ENCODE assay signal across 21 cellular contexts in the genomic region with DNA sequence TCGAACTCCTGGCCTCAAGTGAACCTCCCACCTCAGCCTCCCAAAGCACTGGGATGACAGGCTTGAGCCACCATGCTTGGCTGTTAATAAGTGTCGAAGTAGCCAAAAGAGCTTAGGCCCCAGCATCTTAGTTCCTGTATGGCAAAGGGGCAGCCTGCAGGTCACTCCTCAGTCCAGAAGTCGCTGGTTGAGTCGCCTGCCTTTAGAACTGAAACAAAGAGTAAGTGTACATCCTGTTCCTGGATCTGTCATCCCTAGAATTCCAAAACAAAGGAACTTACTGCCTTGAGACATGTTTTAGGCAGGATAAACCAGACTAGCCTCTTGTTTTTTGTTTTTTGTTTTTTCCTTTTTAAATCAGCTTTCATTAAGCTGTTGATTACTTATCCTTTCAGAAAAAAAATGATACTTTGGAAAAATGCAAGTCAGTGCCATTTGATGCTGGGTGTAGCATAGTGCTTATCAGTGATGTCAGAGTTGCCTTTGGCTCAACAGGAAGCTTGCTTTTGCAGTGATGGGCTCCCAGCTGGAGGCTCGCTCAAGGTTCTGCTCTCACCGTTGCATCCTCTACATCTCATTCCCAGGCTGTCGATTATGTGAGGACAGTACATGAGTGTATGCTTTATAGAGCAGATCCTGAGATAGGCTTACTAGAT. TPM values are rescaled to one million over a fixed set of nuclear protein-coding genes. Genes with fewer than 3 reads are reported as not detected.
DNase-seq lines count a peak whose midpoint lies in the region; ATAC-seq, FAIRE-seq and TF ChIP-seq lines count a peak whose summit lies in the region.
"Had no signal": no experiment of that assay in that cellular context is flagged by ENCODE, and none has a peak within 500 bp of the region (broad histone marks: within the 10 kb centered on the region; RNA-seq: fewer than 3 reads in every experiment).

No MANE protein-coding gene starts in this region.

- TF ChIP-seq POLR2A in HepG2 (IDR thresholded peaks at IDR 0.05; ENCODE audit: insufficient read depth in 1 of 2, low read depth in 2 of 2, low read length in 2 of 2) (no peak), right lobe of liver (IDR thresholded peaks at IDR 0.05) (no peak)

- H3K27ac ChIP-seq in liver (ENCODE audit: low read depth in 1 of 2, low read length in 2 of 2), result no peak overlapping the region
- H3K27ac ChIP-seq in HepG2 (ENCODE audit: extremely low read length, insufficient read depth, low read length), result no peak overlapping the region
- peak overlapping the region in 1 of 3 donors; percentile 24 for H3K27ac ChIP-seq in right lobe of liver
- H3K27ac ChIP-seq: A549, KMS-11 had no signal

- H3K4me1 ChIP-seq in liver (ENCODE audit: control insufficient read depth in 4 of 4, insufficient read depth in 4 of 4, low read length in 3 of 4) (no peaks in the 10 kb centered on the region), HepG2 (ENCODE audit: insufficient read depth, low read length) (no peaks in the 10 kb centered on the region), right lobe of liver (no peaks in the 10 kb centered on the region)
- H3K4me1 ChIP-seq: A549 had no signal

- peak overlapping the region; percentile 97 for H3K27ac Mint-ChIP-seq in endothelial cell (ENCODE audit: unreplicated experiment)
- H3K27ac Mint-ChIP-seq: GM23338 had no signal

- FAIRE-seq in HepG2 (lab: Jason Lieb, UNC), result no peak
- FAIRE-seq: A549, G401.6 had no signal

- no peaks in the 10 kb centered on the region for H4K20me1 ChIP-seq in HepG2 (ENCODE audit: insufficient read depth, low read length)

- TF ChIP-seq CTCF in liver (IDR thresholded peaks at IDR 0.05; ENCODE audit: low read depth, low read length, missing input control) (no peak), HepG2 (CRISPR knock-in tag; IDR thresholded peaks at IDR 0.05) (no peak), endothelial cell (IDR thresholded peaks at IDR 0.05; ENCODE audit: unreplicated experiment) (no peak), right lobe of liver (IDR thresholded peaks at IDR 0.05) (no peak)

- no peak for ATAC-seq in HepG2
- ATAC-seq in right lobe of liver, result peak; percentile 50 to 85 (median 78)
- ATAC-seq in HG02798 (IDR thresholded peaks at IDR 0.05; ENCODE audit: poor library complexity, unreplicated experiment), result no peak
- ATAC-seq: A549, GM23338, HCT116, Panc1 had no signal

- CTCF ChIA-PET in HepG2 (lab: Yijun Ruan, JAX; ENCODE audit: low intra/inter-chr PET ratio, low total read pairs), result no interaction called here

- in situ Hi-C loops in HepG2 (cut with HindIII; ENCODE audit: extremely low pct_ligation_motif_present, low pct_unique_long_range_greater_than_20kb), result no loop called here

- H3K4me3 ChIP-seq in liver (ENCODE audit: low read depth in 1 of 3, low read length in 3 of 3) (no peak overlapping the region), HepG2 (replicated peaks in 1 of 3; ENCODE audit: insufficient read depth in 1 of 3, low read depth in 2 of 3, low read length in 3 of 3) (no peak overlapping the region), right lobe of liver (no peak overlapping the region)
- H3K4me3 ChIP-seq: A549, GM23338 had no signal

- no peaks in the 10 kb centered on the region for H3K9me3 Mint-ChIP-seq in endothelial cell (ENCODE audit: unreplicated experiment)
- H3K9me3 Mint-ChIP-seq: GM23338 had no signal

- H3K36me3 ChIP-seq in liver (ENCODE audit: control insufficient read depth in 4 of 4, insufficient read depth in 3 of 4, low read depth in 1 of 4, low read length in 3 of 4) (peaks cover 0 to 62% (median 43%) of the 10 kb centered on the region in 4 donors), HepG2 (replicated peaks in 1 of 2; ENCODE audit: control insufficient read depth in 1 of 2, insufficient read depth in 2 of 2, low read length in 2 of 2) (peaks cover 47 to 89% of the 10 kb centered on the region in 2 experiments), right lobe of liver (peaks cover 0 to 55% (median 29%) of the 10 kb centered on the region in 4 donors)

- H3K36me3 Mint-ChIP-seq in endothelial cell (ENCODE audit: low read depth, unreplicated experiment), result peaks cover 45% of the 10 kb centered on the region

- peaks cover 30% of the 10 kb centered on the region for H3K4me1 Mint-ChIP-seq in endothelial cell (ENCODE audit: unreplicated experiment)
- H3K4me1 Mint-ChIP-seq: GM23338 had no signal

- H3K27me3 ChIP-seq in liver (ENCODE audit: control insufficient read depth in 4 of 4, insufficient read depth in 4 of 4, low read length in 3 of 4) (no peaks in the 10 kb centered on the region), HepG2 (ENCODE audit: control insufficient read depth in 1 of 2, insufficient read depth in 2 of 2, low read length in 2 of 2) (no peaks in the 10 kb centered on the region), right lobe of liver (no peaks in the 10 kb centered on the region)

- H3K4me2 ChIP-seq in HepG2 (ENCODE audit: low read depth, low read length), result no peak overlapping the region
- H3K4me2 ChIP-seq: A549, GM23338 had no signal

- DNase-seq in HepG2 (ENCODE audit: low spot score), result no peak
- peak; percentile 23 for DNase-seq in endothelial cell (ENCODE audit: low spot score)
- DNase-seq in right lobe of liver, result no peak
- DNase-seq in AG08396 (ENCODE audit: low spot score), result no peak
- DNase-seq in LoVo (ENCODE audit: low spot score), result no peak
- DNase-seq in GM19238 (ENCODE audit: insufficient read length, low spot score), result no peak
- DNase-seq: C1 segment of cervical spinal cord, DND-41, NCI-H1092 treated with DMSO at 0.1 percent for 48 hours, NCI-H1694, NCI-H524 treated with DMSO at 0.1 percent for 48 hours, SHP77 had no signal

- WGBS in liver, result 81% methylated on average over 7 of the region's 7 CpGs
- WGBS in HepG2 (ENCODE audit: low lambda C conversion rate), result 94% methylated on average over 7 of the region's 7 CpGs
- 32% methylated on average over 3 of the region's 7 CpGs for WGBS in right lobe of liver (ENCODE audit: insufficient coverage, low coverage, low lambda C conversion rate, missing lambda C conversion rate)

- intact Hi-C loops in HepG2 (cut with micrococcal nuclease; ENCODE audit: unreplicated experiment), result no loop called here
- intact Hi-C loops in right lobe of liver (cut with DNase I), result no loop called here

- H3K9ac ChIP-seq in liver (ENCODE audit: low read depth in 1 of 2, low read length in 2 of 2) (no peak overlapping the region), HepG2 (ENCODE audit: insufficient read depth, low read depth, low read length) (no peak overlapping the region)
- H3K9ac ChIP-seq: KMS-11 had no signal

- no peak for TF ChIP-seq RAD21 in liver (IDR thresholded peaks at IDR 0.05)
- no peak for TF ChIP-seq RAD21 in HepG2 (CRISPR knock-in tag; IDR thresholded peaks at IDR 0.05)

- no peaks in the 10 kb centered on the region for H3K9me3 ChIP-seq in liver (ENCODE audit: control insufficient read depth in 4 of 4, low read length in 3 of 4)
- no peaks in the 10 kb centered on the region for H3K9me3 ChIP-seq in HepG2 (ENCODE audit: low read length)
- no peaks in the 10 kb centered on the region for H3K9me3 ChIP-seq in right lobe of liver
- H3K9me3 ChIP-seq: A549 had no signal

- H3K4me3 Mint-ChIP-seq in endothelial cell (ENCODE audit: unreplicated experiment), result no peak overlapping the region
- H3K4me3 Mint-ChIP-seq: GM23338 had no signal

- H3K27me3 Mint-ChIP-seq in endothelial cell (ENCODE audit: unreplicated experiment), result peaks cover 2% of the 10 kb centered on the region

- POLR2A ChIA-PET in HepG2 (lab: Yijun Ruan, JAX), result no interaction called here

- no peaks in the 10 kb centered on the region for H3K79me2 ChIP-seq in HepG2 (ENCODE audit: insufficient read depth, low read length)

- no TSS peak for BruUV-seq in HepG2 (replicated peaks; lab: Mats Ljungman, UMichigan)

- TF ChIP-seq EP300 in HepG2 (IDR thresholded peaks at IDR 0.05; ENCODE audit: low read depth in 2 of 2, low read length in 2 of 2) (no peak), HepG2 (CRISPR knock-in tag; IDR thresholded peaks at IDR 0.05; ENCODE audit: borderline replicate concordance) (no peak)

- H2AFZ ChIP-seq in HepG2 (ENCODE audit: low read length), result no peak overlapping the region
- H2AFZ ChIP-seq: GM23338 had no signal

RNA-seq across cellular contexts. Expression of a gene that starts 9.0 kb away (rescaled TPM):
- total RNA-seq in liver (1 to 10 TPM; 5.0 to 5.4 TPM), HepG2 (2016; rRNA removed; fragmentation: Illumina TruSeq; extraction: Trizol) (20.5 and 22.0 TPM in 2 replicates), endothelial cell (ENCODE audit: unreplicated experiment) (17.3 TPM), right lobe of liver (1 to 10 TPM; 3.0 to 5.6 (median 3.7) TPM)
- polyA plus RNA-seq in liver (1 to 10 TPM; 1.9 to 2.9 TPM), HepG2 (2011; rRNA removed) (19.5 and 21.2 TPM in 2 replicates)
- total RNA-seq in HepG2 (2016; cell fraction: cytosol; rRNA removed; fragmentation: Illumina TruSeq; extraction: Trizol; ENCODE audit: low read depth), result 1.4 and 2.3 TPM in 2 replicates
- total RNA-seq in HepG2 (2016; cell fraction: insoluble cytoplasmic fraction; rRNA removed; fragmentation: Illumina TruSeq; extraction: Trizol), result 20.8 and 23.2 TPM in 2 replicates
- 4.9 and 5.2 TPM in 2 replicates for total RNA-seq in HepG2 (2016; cell fraction: membrane; rRNA removed; fragmentation: Illumina TruSeq; extraction: Trizol)
- 19.7 and 20.2 TPM in 2 replicates for total RNA-seq in HepG2 (2016; cell fraction: nucleus; rRNA removed; fragmentation: Illumina TruSeq; extraction: Trizol)
- polyA plus RNA-seq in HepG2 (2011; cell fraction: cytosol; rRNA removed), result 10.3 and 11.2 TPM in 2 replicates
- polyA plus RNA-seq in HepG2 (2011; cell fraction: nucleus; rRNA removed), result 59.7 and 75.5 TPM in 2 replicates
- 11.5 and 13.6 TPM in 2 replicates for polyA plus RNA-seq in HepG2 (2012)
- 0.74 and 1.3 TPM in 2 replicates for polyA plus RNA-seq in HepG2 (2016; cell fraction: cytosol; fragmentation: Illumina TruSeq; extraction: Trizol; ENCODE audit: low read depth)
- 17.2 and 18.6 TPM in 2 replicates for polyA plus RNA-seq in HepG2 (2016; cell fraction: insoluble cytoplasmic fraction; fragmentation: Illumina TruSeq; extraction: Trizol; ENCODE audit: low read depth)
- polyA plus RNA-seq in HepG2 (2016; cell fraction: membrane; fragmentation: Illumina TruSeq; extraction: Trizol; ENCODE audit: low read depth), result 2.2 and 2.4 TPM in 2 replicates
- polyA plus RNA-seq in HepG2 (2016; cell fraction: nucleus; fragmentation: Illumina TruSeq; extraction: Trizol; ENCODE audit: insufficient read depth, low read depth), result 28.1 and 28.5 TPM in 2 replicates
- polyA minus RNA-seq in HepG2 (2011; rRNA and poly(A)+ RNA removed; ENCODE audit: low replicate concordance), result 14.3 and 18.0 TPM in 2 replicates
- polyA minus RNA-seq in HepG2 (2011; cell fraction: cytosol; rRNA and poly(A)+ RNA removed), result 6.7 and 7.3 TPM in 2 replicates
- 25.9 and 33.6 TPM in 2 replicates for polyA minus RNA-seq in HepG2 (2011; cell fraction: nucleus; rRNA and poly(A)+ RNA removed)

RNA-seq across cellular contexts. Expression of a gene that starts 33.0 kb away (rescaled TPM):
- total RNA-seq in liver, result not detected
- not detected for polyA plus RNA-seq in liver
- total RNA-seq in HepG2 (2016; rRNA removed; fragmentation: Illumina TruSeq; extraction: Trizol), result not detected in 2 replicates
- not detected in 2 replicates for total RNA-seq in HepG2 (2016; cell fraction: cytosol; rRNA removed; fragmentation: Illumina TruSeq; extraction: Trizol; ENCODE audit: low read depth)
- total RNA-seq in HepG2 (2016; cell fraction: insoluble cytoplasmic fraction; rRNA removed; fragmentation: Illumina TruSeq; extraction: Trizol), result not detected in 2 replicates
- not detected in 2 replicates for total RNA-seq in HepG2 (2016; cell fraction: membrane; rRNA removed; fragmentation: Illumina TruSeq; extraction: Trizol)
- not detected in 2 replicates for total RNA-seq in HepG2 (2016; cell fraction: nucleus; rRNA removed; fragmentation: Illumina TruSeq; extraction: Trizol)
- polyA plus RNA-seq in HepG2 (2011; rRNA removed), result not detected in 2 replicates
- polyA plus RNA-seq in HepG2 (2011; cell fraction: cytosol; rRNA removed), result not detected in 2 replicates
- polyA plus RNA-seq in HepG2 (2011; cell fraction: nucleus; rRNA removed), result not detected in 2 replicates
- polyA plus RNA-seq in HepG2 (2012), result not detected in 2 replicates
- not detected in 2 replicates for polyA plus RNA-seq in HepG2 (2016; cell fraction: cytosol; fragmentation: Illumina TruSeq; extraction: Trizol; ENCODE audit: low read depth)
- polyA plus RNA-seq in HepG2 (2016; cell fraction: insoluble cytoplasmic fraction; fragmentation: Illumina TruSeq; extraction: Trizol; ENCODE audit: low read depth), result not detected in 2 replicates
- not detected in 2 replicates for polyA plus RNA-seq in HepG2 (2016; cell fraction: membrane; fragmentation: Illumina TruSeq; extraction: Trizol; ENCODE audit: low read depth)
- not detected in 2 replicates for polyA plus RNA-seq in HepG2 (2016; cell fraction: nucleus; fragmentation: Illumina TruSeq; extraction: Trizol; ENCODE audit: insufficient read depth, low read depth)
- polyA minus RNA-seq in HepG2 (2011; rRNA and poly(A)+ RNA removed; ENCODE audit: low replicate concordance), result not detected in 2 replicates
- polyA minus RNA-seq in HepG2 (2011; cell fraction: cytosol; rRNA and poly(A)+ RNA removed), result not detected in 2 replicates
- not detected in 2 replicates for polyA minus RNA-seq in HepG2 (2011; cell fraction: nucleus; rRNA and poly(A)+ RNA removed)
- total RNA-seq in endothelial cell (ENCODE audit: unreplicated experiment), result 3.4 TPM
- not detected for total RNA-seq in right lobe of liver
- total RNA-seq: MCF 10A had no signal
- polyA plus RNA-seq: A549, GM23338 had no signal

RNA-seq across cellular contexts. Expression of a gene that starts 48.2 kb away (rescaled TPM):
- total RNA-seq in liver (1 to 10 TPM in 1 of 2 donors, under 1 TPM in 1; 0.84 to 5.7 TPM), HepG2 (2016; rRNA removed; fragmentation: Illumina TruSeq; extraction: Trizol) (0.02 TPM in 1 of 2 replicates, not detected in the other), endothelial cell (ENCODE audit: unreplicated experiment) (46.9 TPM), right lobe of liver (1 to 10 TPM in 5 of 6 experiments, under 1 TPM in 1; 0.62 to 4.0 (median 2.3) TPM)
- polyA plus RNA-seq in liver (1 to 10 TPM in 1 of 2 donors, under 1 TPM in 1; 0.97 to 1.4 TPM), HepG2 (2011; rRNA removed) (0.09 and 0.11 TPM in 2 replicates)
- not detected in 2 replicates for total RNA-seq in HepG2 (2016; cell fraction: cytosol; rRNA removed; fragmentation: Illumina TruSeq; extraction: Trizol; ENCODE audit: low read depth)
- 0.04 TPM in 1 of 2 replicates, not detected in the other for total RNA-seq in HepG2 (2016; cell fraction: insoluble cytoplasmic fraction; rRNA removed; fragmentation: Illumina TruSeq; extraction: Trizol)
- total RNA-seq in HepG2 (2016; cell fraction: membrane; rRNA removed; fragmentation: Illumina TruSeq; extraction: Trizol), result 0.03 TPM in 1 of 2 replicates, not detected in the other
- not detected in 2 replicates for total RNA-seq in HepG2 (2016; cell fraction: nucleus; rRNA removed; fragmentation: Illumina TruSeq; extraction: Trizol)
- polyA plus RNA-seq in HepG2 (2011; cell fraction: cytosol; rRNA removed), result 0.05 and 0.08 TPM in 2 replicates
- 0.06 and 0.07 TPM in 2 replicates for polyA plus RNA-seq in HepG2 (2011; cell fraction: nucleus; rRNA removed)
- polyA plus RNA-seq in HepG2 (2012), result 0.05 and 0.11 TPM in 2 replicates
- not detected in 2 replicates for polyA plus RNA-seq in HepG2 (2016; cell fraction: cytosol; fragmentation: Illumina TruSeq; extraction: Trizol; ENCODE audit: low read depth)
- polyA plus RNA-seq in HepG2 (2016; cell fraction: insoluble cytoplasmic fraction; fragmentation: Illumina TruSeq; extraction: Trizol; ENCODE audit: low read depth), result not detected in 2 replicates
- not detected in 2 replicates for polyA plus RNA-seq in HepG2 (2016; cell fraction: membrane; fragmentation: Illumina TruSeq; extraction: Trizol; ENCODE audit: low read depth)
- polyA plus RNA-seq in HepG2 (2016; cell fraction: nucleus; fragmentation: Illumina TruSeq; extraction: Trizol; ENCODE audit: insufficient read depth, low read depth), result not detected in 2 replicates
- 0.12 and 0.21 TPM in 2 replicates for polyA minus RNA-seq in HepG2 (2011; rRNA and poly(A)+ RNA removed; ENCODE audit: low replicate concordance)
- not detected in 2 replicates for polyA minus RNA-seq in HepG2 (2011; cell fraction: cytosol; rRNA and poly(A)+ RNA removed)
- polyA minus RNA-seq in HepG2 (2011; cell fraction: nucleus; rRNA and poly(A)+ RNA removed), result 0.13 TPM in 1 of 2 replicates, not detected in the other
- total RNA-seq: MCF 10A had no signal

Comparison
In these comparisons a context has a peak if more than half of its experiments do, and no peak if none do; other contexts are left out.
1. ATAC-seq: peak in right lobe of liver (4 of 4); none in HepG2 (single experiment) and HG02798 (single experiment).